Comparison of ENCODE assay signal across 11 cellular contexts in the genomic region with DNA sequence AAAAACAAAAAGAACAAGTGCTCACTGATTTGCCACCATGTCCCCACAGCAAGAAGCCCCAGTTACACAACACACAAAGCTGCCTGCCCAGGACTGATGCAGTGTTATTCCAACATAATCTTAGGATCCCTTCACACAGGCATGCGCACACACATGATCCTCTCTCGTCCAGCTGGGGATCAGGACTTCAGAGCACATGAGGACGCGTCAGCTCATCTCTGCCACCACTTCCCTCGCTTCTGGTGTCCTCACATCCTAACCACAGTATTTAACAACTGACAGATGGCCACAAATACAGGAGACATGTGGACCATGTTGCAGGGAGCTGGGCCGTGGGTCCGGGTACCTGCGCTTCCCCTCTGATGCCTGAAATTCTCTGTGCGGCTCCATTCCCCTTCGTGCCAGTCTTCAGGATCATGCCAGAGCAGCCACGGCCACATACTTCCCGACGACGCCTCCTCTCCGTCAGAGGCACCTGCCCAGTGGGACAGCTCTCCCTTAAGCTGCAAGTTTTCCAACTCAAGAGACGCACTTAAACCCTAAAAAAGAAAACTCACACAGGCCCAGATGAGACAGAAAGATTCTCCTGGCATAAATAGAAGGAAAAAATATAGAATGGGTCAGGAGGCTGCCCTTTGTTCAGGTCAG.
DNase-seq lines count a peak whose midpoint lies in the region; ATAC-seq and TF ChIP-seq lines count a peak whose summit lies in the region.
"Had no signal": no experiment of that assay in that cellular context is flagged by ENCODE, and none has a peak within 500 bp of the region (broad histone marks: within the 10 kb centered on the region; RNA-seq: fewer than 3 reads in every experiment).

No MANE protein-coding gene starts in this region.

- no peaks in the 10 kb centered on the region for H3K27me3 Mint-ChIP-seq in activated T-helper 17 cell treated with anti-CD3 and anti-CD28 coated beads, Interleukin-2, amount 50 U/mL, for 72 hours
- H3K27me3 Mint-ChIP-seq in memory B cell, result no peaks in the 10 kb centered on the region

- peaks cover 27% of the 10 kb centered on the region for H3K4me1 Mint-ChIP-seq in activated T-helper 17 cell treated with anti-CD3 and anti-CD28 coated beads, Interleukin-2, amount 50 U/mL, for 72 hours
- peaks cover 32% of the 10 kb centered on the region for H3K4me1 Mint-ChIP-seq in memory B cell

- 85 to 88% methylated on average over 16 of the region's 16 CpGs for WGBS in thyroid gland, 2 donors

- peak overlapping the region; percentile 81 for H3K27ac ChIP-seq in cardiac muscle cell
- peak overlapping the region in 2 of 3 donors; percentile 55 to 75 for H3K27ac ChIP-seq in thyroid gland

- no peak for ATAC-seq in left ventricle myocardium superior
- ATAC-seq in activated T-helper 17 cell treated with anti-CD3 and anti-CD28 coated beads, Interleukin-2, amount 50 U/mL, for 72 hours (replicated peaks), result no peak
- ATAC-seq in memory B cell (ENCODE audit: low read depth), result no peak
- ATAC-seq in GM18502 (IDR thresholded peaks at IDR 0.05; ENCODE audit: poor library complexity, unreplicated experiment), result no peak
- no peak for ATAC-seq in HG03469 (IDR thresholded peaks at IDR 0.05; ENCODE audit: unreplicated experiment)

- peaks cover 22% of the 10 kb centered on the region for H3K4me1 ChIP-seq in cardiac muscle cell (ENCODE audit: low read depth)
- peaks cover 42 to 75% of the 10 kb centered on the region in 2 donors for H3K4me1 ChIP-seq in thyroid gland

- peak overlapping the region; percentile 73 for H3K27ac Mint-ChIP-seq in activated T-helper 17 cell treated with anti-CD3 and anti-CD28 coated beads, Interleukin-2, amount 50 U/mL, for 72 hours
- no peak overlapping the region for H3K27ac Mint-ChIP-seq in memory B cell

- no peak overlapping the region for H3K4me3 ChIP-seq in cardiac muscle cell
- no peak overlapping the region for H3K4me3 ChIP-seq in thyroid gland (replicated peaks in 1 of 3)

- H3K9me3 Mint-ChIP-seq in activated T-helper 17 cell treated with anti-CD3 and anti-CD28 coated beads, Interleukin-2, amount 50 U/mL, for 72 hours, result no peaks in the 10 kb centered on the region
- H3K9me3 Mint-ChIP-seq in memory B cell, result no peaks in the 10 kb centered on the region

- TF ChIP-seq CTCF in cardiac muscle cell (IDR thresholded peaks at IDR 0.05; ENCODE audit: low read depth, low read length), result no peak
- TF ChIP-seq CTCF in thyroid gland (IDR thresholded peaks at IDR 0.05), result no peak

- DNase-seq in cardiac muscle cell (ENCODE audit: low read depth in 1 of 2, low spot score in 1 of 2) (no peak), left ventricle myocardium superior (no peak), memory B cell (ENCODE audit: low spot score in 2 of 2) (no peak), thyroid gland (no peak), cerebellum (ENCODE audit: low spot score) (no peak)
- DNase-seq: activated CD4-positive, CD25-positive, alpha-beta regulatory T cell; activated effector memory CD4-positive, alpha-beta T cell treated with Interleukin-2 at 50 U/mL for 16 hours; posterior cingulate gyrus had no signal

- no peaks in the 10 kb centered on the region for H3K9me3 ChIP-seq in cardiac muscle cell (ENCODE audit: low read depth)
- H3K9me3 ChIP-seq in thyroid gland, result no peaks in the 10 kb centered on the region

- H3K4me3 Mint-ChIP-seq in activated T-helper 17 cell treated with anti-CD3 and anti-CD28 coated beads, Interleukin-2, amount 50 U/mL, for 72 hours, result no peak overlapping the region
- H3K4me3 Mint-ChIP-seq in memory B cell, result peak overlapping the region; percentile 13

- intact Hi-C loops in left ventricle myocardium superior (cut with micrococcal nuclease), result no loop called here
- intact Hi-C loops in thyroid gland (cut with DNase I), result no loop called here

- H3K27me3 ChIP-seq in cardiac muscle cell (no peaks in the 10 kb centered on the region), thyroid gland (no peaks in the 10 kb centered on the region)

- peaks cover 12% of the 10 kb centered on the region for H3K36me3 Mint-ChIP-seq in activated T-helper 17 cell treated with anti-CD3 and anti-CD28 coated beads, Interleukin-2, amount 50 U/mL, for 72 hours (ENCODE audit: low read depth)
- H3K36me3 Mint-ChIP-seq in memory B cell, result peaks cover 8% of the 10 kb centered on the region

- no peak for TF ChIP-seq POLR2A in thyroid gland (IDR thresholded peaks at IDR 0.05)

- H3K36me3 ChIP-seq in cardiac muscle cell (no peaks in the 10 kb centered on the region), thyroid gland (no peaks in the 10 kb centered on the region)
